In the genomic region with DNA sequence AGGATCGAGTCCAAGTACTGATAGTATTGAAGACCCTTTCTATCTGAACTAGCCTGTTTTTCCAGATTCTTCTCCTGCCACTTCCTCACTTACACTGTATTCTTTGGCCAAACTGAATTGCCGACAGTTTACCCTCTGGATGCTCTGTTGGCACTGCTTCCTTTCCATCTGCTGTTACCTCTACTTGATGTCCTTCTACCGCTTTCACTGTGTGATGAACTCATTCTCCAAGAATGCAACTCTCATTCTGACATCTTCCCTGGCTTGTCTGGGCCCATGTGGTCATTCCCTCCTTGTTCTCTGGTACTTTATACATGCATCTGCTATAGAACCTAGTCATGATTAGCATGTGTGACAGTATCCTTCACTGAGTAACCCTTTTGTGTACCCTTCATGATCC, we compare ENCODE assay signal across 12 cellular contexts. TPM values are rescaled to one million over a fixed set of nuclear protein-coding genes. Genes with fewer than 3 reads are reported as not detected.
DNase-seq lines count a peak whose midpoint lies in the region; ATAC-seq, FAIRE-seq and TF ChIP-seq lines count a peak whose summit lies in the region.
"Had no signal": no experiment of that assay in that cellular context is flagged by ENCODE, and none has a peak within 500 bp of the region (broad histone marks: within the 10 kb centered on the region; RNA-seq: fewer than 3 reads in every experiment).

No MANE protein-coding gene starts in this region.

- intact Hi-C loops in left ventricle myocardium superior (cut with micrococcal nuclease) = no loop called here

- FAIRE-seq in urothelium cell line (lab: Jason Lieb, UNC) = peak; percentile 72
- FAIRE-seq: endometrium had no signal

- peak; percentile 12 for DNase-seq in stimulated activated CD4-positive, alpha-beta T cell treated with anti-CD3 and anti-CD28 coated beads, Interleukin-1b, Interleukin-23, amount 100 ng/mL, for 48 hours
- DNase-seq in stimulated activated CD4-positive, alpha-beta T cell treated with anti-CD3 and anti-CD28 coated beads, Interleukin-2, amount 100 ng/mL, for 48 hours = no peak
- DNase-seq in left ventricle myocardium superior (no peak), urothelium cell line (ENCODE audit: low spot score) (peak; percentile 63), NCI-H2107 (lab: John Stamatoyannopoulos, UW) (no peak), left lobe of liver (ENCODE audit: low spot score) (no peak)
- DNase-seq: activated CD8-positive, alpha-beta memory T cell treated with anti-CD3 and anti-CD28 coated beads, Interleukin-2, amount 10 ng/mL, durations not matched to agents 7 days and 5 days; COR-L47 had no signal

- H3K27ac ChIP-seq in VCaP = peak overlapping the region; percentile 37
- H3K27ac ChIP-seq: neutrophil had no signal

- TF ChIP-seq CTCF in VCaP (conservative IDR thresholded peaks at IDR 0.05) = no peak

- peak; percentile 67 for ATAC-seq in left ventricle myocardium superior
- no peak for ATAC-seq in GM19467 (IDR thresholded peaks at IDR 0.05; ENCODE audit: unreplicated experiment)
- ATAC-seq in left lobe of liver = no peak
- ATAC-seq: activated CD8-positive, alpha-beta memory T cell treated with anti-CD3 and anti-CD28 coated beads, Interleukin-2, amount 10 ng/mL, durations not matched to agents 7 days and 5 days had no signal

RNA-seq across cellular contexts. Expression of gene RPRD1B, which starts 16.3 kb away (rescaled TPM):
- total RNA-seq in left ventricle myocardium superior = 65.3 TPM
- total RNA-seq in left lobe of liver = 22.8 TPM

RNA-seq across cellular contexts. Expression of gene TTI1, which starts 16.5 kb away (rescaled TPM):
- total RNA-seq in left ventricle myocardium superior (12.5 TPM), left lobe of liver (10.3 TPM)

Comparison
In these comparisons a context has a peak if more than half of its experiments do, and no peak if none do; other contexts are left out.
1. DNase-seq: peak in stimulated activated CD4-positive, alpha-beta T cell treated with anti-CD3 and anti-CD28 coated beads, Interleukin-1b, Interleukin-23, amount 100 ng/mL, for 48 hours (single experiment) and urothelium cell line (single experiment); none in stimulated activated CD4-positive, alpha-beta T cell treated with anti-CD3 and anti-CD28 coated beads, Interleukin-2, amount 100 ng/mL, for 48 hours (0 of 2), left ventricle myocardium superior (single experiment), NCI-H2107 (single experiment) and left lobe of liver (single experiment).